25 cellular contexts compared by ENCODE assay signal in genomic region chr11:120759046-120759445, GRCh38.
A peak's percentile ranks its signal among the peaks of the same experiment; 100 is the strongest.
DNase-seq lines count a peak whose midpoint lies in the region; ATAC-seq and TF ChIP-seq lines count a peak whose summit lies in the region.
"Had no signal": no experiment of that assay in that cellular context is flagged by ENCODE, and none has a peak within 500 bp of the region (broad histone marks: within the 10 kb centered on the region; RNA-seq: fewer than 3 reads in every experiment).

No MANE protein-coding gene starts in this region.

- no peaks in the 10 kb centered on the region for H3K79me2 ChIP-seq in neural progenitor cell (ENCODE audit: low read depth)

- H3K4me3 ChIP-seq in H7 (ENCODE audit: insufficient read depth, low read depth, low read length) (no peak overlapping the region), astrocyte of the spinal cord (ENCODE audit: low read depth, low read length) (no peak overlapping the region), esophagus muscularis mucosa (no peak overlapping the region), neural progenitor cell (no peak overlapping the region), HAP-1 (no peak overlapping the region)
- H3K4me3 ChIP-seq: BLaER1 had no signal

- H4K20me1 ChIP-seq in neural progenitor cell (ENCODE audit: low read depth): no peaks in the 10 kb centered on the region
- H4K20me1 ChIP-seq: BLaER1 had no signal

- H3K36me3 ChIP-seq in H7 (replicated peaks; ENCODE audit: control insufficient read depth, insufficient read depth, low read length) (no peaks in the 10 kb centered on the region), esophagus muscularis mucosa (no peaks in the 10 kb centered on the region), neural progenitor cell (no peaks in the 10 kb centered on the region), HAP-1 (replicated peaks) (no peaks in the 10 kb centered on the region)
- H3K36me3 ChIP-seq: BLaER1 had no signal

- in situ Hi-C loops in astrocyte of the spinal cord (cut with HindIII; ENCODE audit: low sequenced_read_pairs) (no loop called here), HAP-1 (cut with MboI; ENCODE audit: low sequenced_read_pairs) (no loop called here)

- H3K27ac Mint-ChIP-seq in neural progenitor cell: no peak overlapping the region
- H3K27ac Mint-ChIP-seq: CD4-positive, CD25-positive, alpha-beta regulatory T cell had no signal

- intact Hi-C loops in esophagus muscularis mucosa (cut with DNase I): no loop called here

- H3K27me3 Mint-ChIP-seq in neural progenitor cell (ENCODE audit: insufficient read depth, low read depth): no peaks in the 10 kb centered on the region

- peaks cover 17% of the 10 kb centered on the region for H3K4me1 Mint-ChIP-seq in neural progenitor cell
- H3K4me1 Mint-ChIP-seq: CD4-positive, CD25-positive, alpha-beta regulatory T cell; IgD-negative memory B cell had no signal

- H3K27ac ChIP-seq in esophagus muscularis mucosa (replicated peaks in 1 of 4): no peak overlapping the region
- peak overlapping the region; percentile 5 for H3K27ac ChIP-seq in neural progenitor cell
- H3K27ac ChIP-seq: BLaER1, HL-60, KMS-11 had no signal

- H3K9me3 ChIP-seq in esophagus muscularis mucosa: no peaks in the 10 kb centered on the region
- H3K9me3 ChIP-seq in neural progenitor cell (ENCODE audit: low read depth): no peaks in the 10 kb centered on the region
- no peaks in the 10 kb centered on the region for H3K9me3 ChIP-seq in HAP-1
- H3K9me3 ChIP-seq: BLaER1 had no signal

- DNase-seq in H7 (peak; percentile 24), astrocyte of the spinal cord (ENCODE audit: low read depth, low spot score) (peak; percentile 6), esophagus muscularis mucosa (ENCODE audit: extremely low spot score) (peak; percentile 83), neural progenitor cell (ENCODE audit: low spot score) (peak; percentile 31), HAP-1 (ENCODE audit: low spot score in 2 of 2) (no peak), nucleus accumbens (lab: John Stamatoyannopoulos, UW) (no peak)
- DNase-seq: CD4-positive, CD25-positive, alpha-beta regulatory T cell; DMS153; DND-41; HCEC 1CT; MM.1S; NCI-H2029 treated with DMSO at 0.1 percent for 48 hours; NCI-H2227 treated with DMSO at 0.1 percent for 48 hours; NCI-H510A; NCI-H748 treated with DMSO at 0.1 percent for 48 hours; NK-92 treated with Interleukin-12 subunit alpha and Interleukin-12 subunit beta, amount 100 ng/mL, for 24 hours; PC-3; RPMI8226; SHP77 had no signal

- no peak overlapping the region for H2AFZ ChIP-seq in neural progenitor cell (replicated peaks)

- WGBS in esophagus muscularis mucosa: 59% methylated on average over 2 of the region's 2 CpGs

- H3K4me1 ChIP-seq in esophagus muscularis mucosa (no peaks in the 10 kb centered on the region), neural progenitor cell (peaks cover 18% of the 10 kb centered on the region), HAP-1 (no peaks in the 10 kb centered on the region)
- H3K4me1 ChIP-seq: BLaER1 had no signal

- peaks cover 2% of the 10 kb centered on the region for H3K9me3 Mint-ChIP-seq in neural progenitor cell

- H3F3A ChIP-seq in neural progenitor cell (ENCODE audit: low read depth): peaks cover 4% of the 10 kb centered on the region

- H3K4me2 ChIP-seq in neural progenitor cell: peak overlapping the region; percentile 46
- H3K4me2 ChIP-seq: BLaER1, KMS-11 had no signal

- H3K4me3 Mint-ChIP-seq in neural progenitor cell: no peak overlapping the region
- H3K4me3 Mint-ChIP-seq: CD4-positive, CD25-positive, alpha-beta regulatory T cell had no signal

- no peak for TF ChIP-seq POLR2A in esophagus muscularis mucosa (IDR thresholded peaks at IDR 0.05; ENCODE audit: low read depth)

- no peak overlapping the region for H3K9ac ChIP-seq in neural progenitor cell
- H3K9ac ChIP-seq: BLaER1, KMS-11 had no signal

- ATAC-seq in HG03175 (IDR thresholded peaks at IDR 0.05; ENCODE audit: unreplicated experiment): no peak
- no peak for ATAC-seq in HG02884 (IDR thresholded peaks at IDR 0.05; ENCODE audit: unreplicated experiment)
- ATAC-seq: PC-3 had no signal

- TF ChIP-seq EP300 in esophagus muscularis mucosa (IDR thresholded peaks at IDR 0.05): no peak

- TF ChIP-seq CTCF in astrocyte of the spinal cord (IDR thresholded peaks at IDR 0.05; ENCODE audit: low read depth, low read length): no peak
- TF ChIP-seq CTCF in esophagus muscularis mucosa (IDR thresholded peaks at IDR 0.05): no peak
- no peak for TF ChIP-seq CTCF in neural progenitor cell (IDR thresholded peaks at IDR 0.05)

- H3K27me3 ChIP-seq in H7 (ENCODE audit: control insufficient read depth, insufficient read depth, low read length) (no peaks in the 10 kb centered on the region), esophagus muscularis mucosa (no peaks in the 10 kb centered on the region), neural progenitor cell (no peaks in the 10 kb centered on the region), HAP-1 (ENCODE audit: low read depth) (no peaks in the 10 kb centered on the region)
- H3K27me3 ChIP-seq: BLaER1 had no signal

- H3K36me3 Mint-ChIP-seq in neural progenitor cell: no peaks in the 10 kb centered on the region
- H3K36me3 Mint-ChIP-seq: CD4-positive, CD25-positive, alpha-beta regulatory T cell had no signal

Comparison
In these comparisons a context has a peak if more than half of its experiments do, and no peak if none do; other contexts are left out.
1. DNase-seq: peak in H7 (single experiment), astrocyte of the spinal cord (single experiment), esophagus muscularis mucosa (single experiment) and neural progenitor cell (single experiment); none in HAP-1 (0 of 2) and nucleus accumbens (0 of 56).